In the genomic region with DNA sequence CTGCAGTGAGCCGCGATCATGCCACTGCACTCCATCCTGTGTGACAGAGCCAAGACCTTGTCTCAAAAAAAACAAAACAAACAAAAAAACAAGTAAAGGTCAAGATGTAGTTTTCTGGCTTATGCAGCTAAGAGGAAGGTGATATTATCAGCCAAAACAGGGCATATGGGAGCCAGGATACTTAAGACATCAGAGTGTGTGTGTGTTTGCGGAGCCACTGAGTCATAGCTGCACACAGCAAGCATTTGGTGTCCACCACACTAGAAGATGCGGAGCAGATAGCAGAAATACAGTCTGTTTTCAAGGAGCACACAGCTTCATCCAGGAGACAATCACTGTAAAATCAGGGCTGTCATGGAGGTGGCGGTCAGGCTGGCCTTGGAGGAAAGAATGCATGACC, we compare ENCODE assay signal across 23 cellular contexts.
A peak's percentile ranks its signal among the peaks of the same experiment; 100 is the strongest.
DNase-seq lines count a peak whose midpoint lies in the region; ATAC-seq and TF ChIP-seq lines count a peak whose summit lies in the region.
"Had no signal": no experiment of that assay in that cellular context is flagged by ENCODE, and none has a peak within 500 bp of the region (broad histone marks: within the 10 kb centered on the region; RNA-seq: fewer than 3 reads in every experiment).

No MANE protein-coding gene starts in this region.

- WGBS in mesodermal cell (ENCODE audit: insufficient coverage in 2 of 2), 2 experiments = 93 to 100% methylated on average over 3 to 4 of the region's 5 CpGs

- ATAC-seq in PC-3 (peak; percentile 21), HG03571 (IDR thresholded peaks at IDR 0.05; ENCODE audit: unreplicated experiment) (no peak)
- no peak for ATAC-seq in CD4-positive, alpha-beta T cell (ENCODE audit: poor library complexity)
- ATAC-seq: CD8-positive, alpha-beta T cell; HepG2; left lobe of liver; stimulated activated naive CD8-positive, alpha-beta T cell treated with anti-CD3 and anti-CD28 coated beads, Interleukin-15, Interleukin-2, amounts not matched to agents 100 U/mL and 50 U/mL, for 24 hours had no signal

- H3K4me1 ChIP-seq in PC-3 (ENCODE audit: insufficient read depth, low read length) (peaks cover 83% of the 10 kb centered on the region), mesodermal cell (ENCODE audit: control insufficient read depth, insufficient read depth, low read length, poor library complexity, severe bottlenecking) (peaks cover 51% of the 10 kb centered on the region), MM.1S (ENCODE audit: low read length) (no peaks in the 10 kb centered on the region)
- H3K4me1 ChIP-seq: neural progenitor cell had no signal

- DNase-seq in EH (ENCODE audit: low read depth) (peak; percentile 58), PC-3 (peak; percentile 92), chondrocyte (ENCODE audit: low spot score) (no peak), MM.1S (no peak), posterior cingulate gyrus (no peak)
- no peak for DNase-seq in CD4-positive, alpha-beta T cell
- DNase-seq: activated effector memory CD4-positive, alpha-beta T cell treated with anti-CD3 and anti-CD28 coated beads, Interleukin-2, amount 50 U/mL, for 16 hours; CD8-positive, alpha-beta T cell; central memory CD4-positive, alpha-beta T cell; DMS79; effector CD4-positive, alpha-beta T cell; HCEC 1CT; NCI-H82; stimulated activated CD4-positive, alpha-beta T cell treated with anti-CD3 and anti-CD28 coated beads, Interleukin-4, amount 100 ng/mL, for 1 hour; stimulated activated naive CD8-positive, alpha-beta T cell treated with anti-CD3 and anti-CD28 coated beads, Interleukin-15, Interleukin-2, amounts not matched to agents 100 U/mL and 50 U/mL, for 24 hours had no signal

- H3K4me1 Mint-ChIP-seq in chondrocyte (ENCODE audit: low read depth) = peaks cover 93% of the 10 kb centered on the region
- peaks cover 17% of the 10 kb centered on the region for H3K4me1 Mint-ChIP-seq in CD4-positive, alpha-beta T cell (ENCODE audit: low read depth)

- H2AFZ ChIP-seq in PC-3 (ENCODE audit: low read length) (no peak overlapping the region), MM.1S (ENCODE audit: low read length) (no peak overlapping the region)
- H2AFZ ChIP-seq: neural progenitor cell had no signal

- intact Hi-C loops in PC-3 (cut with micrococcal nuclease) (loop anchor here (5.0 kb wide), 1 partner anchor 286 kb away; no protein-coding TSS in a partner anchor), posterior cingulate gyrus (cut with DNase I) (no loop called here)
- intact Hi-C loops in CD4-positive, alpha-beta T cell (cut with DNase I, micrococcal nuclease) = no loop called here

- H3K4me3 ChIP-seq in PC-3 (ENCODE audit: low read length) = no peak overlapping the region
- no peak overlapping the region for H3K4me3 ChIP-seq in mesodermal cell (ENCODE audit: extremely low read depth, insufficient read depth, low read length, poor library complexity, severe bottlenecking)
- no peak overlapping the region for H3K4me3 ChIP-seq in MM.1S (ENCODE audit: low read length)
- H3K4me3 ChIP-seq: esophagus muscularis mucosa, neural progenitor cell, tibial nerve had no signal

- no peaks in the 10 kb centered on the region for H3K27me3 ChIP-seq in PC-3 (ENCODE audit: low read length)
- H3K27me3 ChIP-seq in CD4-positive, alpha-beta T cell (ENCODE audit: control insufficient read depth, insufficient read depth, low read length) = no peaks in the 10 kb centered on the region
- no peaks in the 10 kb centered on the region for H3K27me3 ChIP-seq in MM.1S (replicated peaks; ENCODE audit: insufficient read depth, low read length)
- H3K27me3 ChIP-seq: esophagus muscularis mucosa, neural progenitor cell, tibial nerve had no signal

- no peaks in the 10 kb centered on the region for H4K20me1 ChIP-seq in PC-3 (ENCODE audit: low read length)
- H4K20me1 ChIP-seq in MM.1S (ENCODE audit: insufficient read depth, low read length) = no peaks in the 10 kb centered on the region

- no peaks in the 10 kb centered on the region for H3K9me3 ChIP-seq in PC-3 (ENCODE audit: low read length)
- H3K9me3 ChIP-seq in mesodermal cell (ENCODE audit: control insufficient read depth, low read length) = no peaks in the 10 kb centered on the region
- no peaks in the 10 kb centered on the region for H3K9me3 ChIP-seq in CD4-positive, alpha-beta T cell (ENCODE audit: control insufficient read depth, low read length)
- no peaks in the 10 kb centered on the region for H3K9me3 ChIP-seq in MM.1S (replicated peaks; ENCODE audit: insufficient read depth, low read length)
- H3K9me3 ChIP-seq: esophagus muscularis mucosa, tibial nerve had no signal

- TF ChIP-seq CTCF in PC-3 (conservative IDR thresholded peaks at IDR 0.05; ENCODE audit: low read depth, low read length) (no peak), chondrocyte (IDR thresholded peaks at IDR 0.05) (no peak), MM.1S (IDR thresholded peaks at IDR 0.05; ENCODE audit: low read length) (no peak)
- no peak for TF ChIP-seq CTCF in CD4-positive, alpha-beta T cell (IDR thresholded peaks at IDR 0.05)

- POLR2A ChIA-PET in PC-3 (lab: Charles Lee; ENCODE audit: unreplicated experiment) = interaction anchor here (0.6 to 1.6 kb wide), 2 partner anchors 49 to 99 kb away, joined by 3 to 11 read pairs; a partner anchor contains a TSS
- POLR2A ChIA-PET in CD4-positive, alpha-beta T cell (lab: Charles Lee) = interaction anchor here (0.7 kb wide), 1 partner anchor 591 kb away, joined by 4 read pairs; no protein-coding TSS in a partner anchor

- H3K9me2 ChIP-seq in PC-3 (replicated peaks; ENCODE audit: low read length) (no peaks in the 10 kb centered on the region), MM.1S (replicated peaks; ENCODE audit: insufficient read depth, low read length) (no peaks in the 10 kb centered on the region)

- H3K36me3 Mint-ChIP-seq in chondrocyte (ENCODE audit: low read depth) = no peaks in the 10 kb centered on the region
- no peaks in the 10 kb centered on the region for H3K36me3 Mint-ChIP-seq in CD4-positive, alpha-beta T cell (ENCODE audit: low read depth)
- H3K36me3 Mint-ChIP-seq: CD8-positive, alpha-beta T cell; neural progenitor cell had no signal

- peak overlapping the region; percentile 63 for H3K27ac ChIP-seq in PC-3 (ENCODE audit: low read length)
- H3K27ac ChIP-seq in mesodermal cell (ENCODE audit: low read depth, low read length, severe bottlenecking) = peak overlapping the region; percentile 57
- no peak overlapping the region for H3K27ac ChIP-seq in CD4-positive, alpha-beta T cell (ENCODE audit: low read depth, low read length)
- no peak overlapping the region for H3K27ac ChIP-seq in MM.1S (ENCODE audit: low read length)
- H3K27ac ChIP-seq: esophagus muscularis mucosa, neural progenitor cell, tibial nerve had no signal

- H3K27ac Mint-ChIP-seq in chondrocyte (ENCODE audit: unreplicated experiment) = peak overlapping the region; percentile 58
- no peak overlapping the region for H3K27ac Mint-ChIP-seq in CD4-positive, alpha-beta T cell
- H3K27ac Mint-ChIP-seq: CD8-positive, alpha-beta T cell; neural progenitor cell; T-helper 1 cell treated with Interleukin-12 subunit alpha and Interleukin-12 subunit beta and Interleukin-4 antibody, amounts not matched to agents 30 μg/mL and 1 μg/mL, for 36 hours had no signal

- H3K4me3 Mint-ChIP-seq in chondrocyte (ENCODE audit: unreplicated experiment) = no peak overlapping the region
- no peak overlapping the region for H3K4me3 Mint-ChIP-seq in CD4-positive, alpha-beta T cell
- H3K4me3 Mint-ChIP-seq: CD8-positive, alpha-beta T cell; neural progenitor cell; T-helper 1 cell treated with Interleukin-12 subunit alpha and Interleukin-12 subunit beta and Interleukin-4 antibody, amounts not matched to agents 30 μg/mL and 1 μg/mL, for 36 hours had no signal

- no TSS peak for BruUV-seq in PC-3 (replicated peaks; lab: Mats Ljungman, UMichigan)

- H3K79me2 ChIP-seq in PC-3 (ENCODE audit: low read length) (peaks cover 41% of the 10 kb centered on the region), MM.1S (ENCODE audit: low read length) (no peaks in the 10 kb centered on the region)

- H3F3A ChIP-seq in PC-3 (ENCODE audit: low read length, unreplicated experiment) = peaks cover 7% of the 10 kb centered on the region
- H3F3A ChIP-seq in MM.1S (ENCODE audit: insufficient read depth, low read length) = no peaks in the 10 kb centered on the region

- CTCF ChIA-PET in PC-3 (lab: Charles Lee) = interaction anchor here (1.3 kb wide), 1 partner anchor 100 kb away, joined by 3 read pairs; a partner anchor contains a TSS
- CTCF ChIA-PET in CD4-positive, alpha-beta T cell (lab: Charles Lee) = no interaction called here

- H3K9me3 Mint-ChIP-seq in chondrocyte (ENCODE audit: low read depth) = no peaks in the 10 kb centered on the region
- H3K9me3 Mint-ChIP-seq in CD4-positive, alpha-beta T cell = no peaks in the 10 kb centered on the region
- H3K9me3 Mint-ChIP-seq: CD8-positive, alpha-beta T cell; neural progenitor cell; T-helper 1 cell treated with Interleukin-12 subunit alpha and Interleukin-12 subunit beta and Interleukin-4 antibody, amounts not matched to agents 30 μg/mL and 1 μg/mL, for 36 hours had no signal

- no peak overlapping the region; the same call in 1 of the 2 replicates for H3K9ac ChIP-seq in PC-3 (ENCODE audit: low read length)
- H3K9ac ChIP-seq in MM.1S (ENCODE audit: low read length) = no peak overlapping the region
- H3K9ac ChIP-seq: neural progenitor cell had no signal

- H3K27me3 Mint-ChIP-seq in chondrocyte (ENCODE audit: low read depth) = no peaks in the 10 kb centered on the region
- H3K27me3 Mint-ChIP-seq in CD4-positive, alpha-beta T cell = no peaks in the 10 kb centered on the region

- H3K4me2 ChIP-seq in PC-3 (ENCODE audit: low read length) (peak overlapping the region; percentile 48), MM.1S (ENCODE audit: low read depth, low read length) (no peak overlapping the region)
- H3K4me2 ChIP-seq: neural progenitor cell had no signal

- H3K36me3 ChIP-seq in PC-3 (ENCODE audit: low read depth, low read length) (no peaks in the 10 kb centered on the region), mesodermal cell (ENCODE audit: control insufficient read depth, insufficient read depth, low read length) (peaks cover 11% of the 10 kb centered on the region), MM.1S (replicated peaks; ENCODE audit: insufficient read depth, low read length) (no peaks in the 10 kb centered on the region)
- H3K36me3 ChIP-seq: esophagus muscularis mucosa, neural progenitor cell, tibial nerve had no signal

Comparison
In these comparisons a context has a peak if more than half of its experiments do, and no peak if none do; other contexts are left out.
1. DNase-seq: peak in EH (single experiment) and PC-3 (single experiment); none in chondrocyte (single experiment), CD4-positive, alpha-beta T cell (0 of 10), MM.1S (single experiment) and posterior cingulate gyrus (0 of 10).
2. H3K27ac ChIP-seq: peak in PC-3 (single experiment) and mesodermal cell (single experiment); none in CD4-positive, alpha-beta T cell (single experiment) and MM.1S (single experiment).